In genomic region chr15:89615135-89615534, GRCh38 we compare ENCODE assay signal across 24 cellular contexts.
"Had no signal": no experiment of that assay in that cellular context is flagged by ENCODE, and none has a peak within 500 bp of the region (broad histone marks: within the 10 kb centered on the region; RNA-seq: fewer than 3 reads in every experiment).

No MANE protein-coding gene starts in this region.

- ATAC-seq: Panc1, PC-3, SK-N-SH treated with all-trans-retinoic acid at 6 μM for 48 hours had no signal

- H3K4me3 ChIP-seq: MG63 had no signal

- DNase-seq: IMR-90; Karpas-422; KG1; MG63; NCI-H1092; NCI-H1105 treated with DMSO at 0.1 percent for 48 hours; NCI-H1417 treated with DMSO at 0.1 percent for 48 hours; NCI-H146; NCI-H1694 treated with DMSO at 0.1 percent for 48 hours; NCI-H1930; NCI-H2081; NCI-H2107; NCI-H2171; NCI-H226; NCI-H446; NCI-H510A; NCI-H524 treated with DMSO at 0.1 percent for 48 hours; NCI-H748 treated with DMSO at 0.1 percent for 48 hours; NK-92 treated with Interleukin-12 subunit alpha and Interleukin-12 subunit beta, amount 100 ng/mL, for 24 hours; PC-3; SHP77 had no signal

- H3K27me3 ChIP-seq: MG63 had no signal

- H3K27ac ChIP-seq: RWPE1 had no signal
